ENCODE assay signal across 11 cellular contexts in genomic region chr5:136802382-136802781, GRCh38.
DNase-seq lines count a peak whose midpoint lies in the region; ATAC-seq, FAIRE-seq and TF ChIP-seq lines count a peak whose summit lies in the region.
"Had no signal": no experiment of that assay in that cellular context is flagged by ENCODE, and none has a peak within 500 bp of the region (broad histone marks: within the 10 kb centered on the region; RNA-seq: fewer than 3 reads in every experiment).

No MANE protein-coding gene starts in this region.

- H3K4me3 ChIP-seq in neuronal stem cell (ENCODE audit: low read length in 2 of 2), result no peak overlapping the region
- H3K4me3 ChIP-seq in small intestine (ENCODE audit: low read depth in 1 of 2, low read length in 2 of 2), result no peak overlapping the region
- H3K4me3 ChIP-seq: stomach had no signal

- no peak overlapping the region for H3K4me2 ChIP-seq in neuronal stem cell (ENCODE audit: insufficient read depth, low read length, poor library complexity, severe bottlenecking)

- no peak overlapping the region for H3K9ac ChIP-seq in neuronal stem cell (ENCODE audit: low read depth, low read length, poor library complexity)

- no peak overlapping the region for H2AFZ ChIP-seq in neuronal stem cell (ENCODE audit: low read length)

- no peak overlapping the region for H3K23ac ChIP-seq in neuronal stem cell (ENCODE audit: low read depth, low read length, poor library complexity)

- no peak overlapping the region for H3K14ac ChIP-seq in neuronal stem cell (ENCODE audit: low read length)

- H3K27me3 ChIP-seq in neuronal stem cell (ENCODE audit: control insufficient read depth in 3 of 3, insufficient read depth in 3 of 3, low read depth in 1 of 3, low read length in 3 of 3) (no peaks in the 10 kb centered on the region), small intestine (ENCODE audit: control insufficient read depth in 2 of 2, insufficient read depth in 2 of 2, low read length in 2 of 2) (no peaks in the 10 kb centered on the region)
- H3K27me3 ChIP-seq: stomach had no signal

- H2AK5ac ChIP-seq in neuronal stem cell (ENCODE audit: low read depth, low read length), result no peak overlapping the region

- DNase-seq in Daoy (ENCODE audit: low read depth) (peak; percentile 35), NCI-H1694 treated with DMSO at 0.1 percent for 48 hours (lab: John Stamatoyannopoulos, UW) (peak; percentile 35), cerebellar cortex (ENCODE audit: low spot score) (peak; percentile 85), neuronal stem cell (ENCODE audit: low spot score) (peak; percentile 3), SIG-M5 (lab: John Stamatoyannopoulos, UW) (no peak), small intestine (no peak), GM12891 (ENCODE audit: insufficient read length, low spot score) (no peak)
- DNase-seq: stomach, T-helper 1 cell had no signal

- H3K4me1 ChIP-seq in neuronal stem cell (ENCODE audit: control insufficient read depth in 2 of 2, insufficient read depth in 1 of 2, low read depth in 1 of 2, low read length in 2 of 2), result no peaks in the 10 kb centered on the region
- H3K4me1 ChIP-seq in small intestine (ENCODE audit: control insufficient read depth in 2 of 2, insufficient read depth in 1 of 2, low read depth in 1 of 2, low read length in 1 of 2), result no peaks in the 10 kb centered on the region
- H3K4me1 ChIP-seq: stomach had no signal

- H2BK5ac ChIP-seq in neuronal stem cell (ENCODE audit: low read length), result no peak overlapping the region

- no peak overlapping the region for H4K8ac ChIP-seq in neuronal stem cell (ENCODE audit: low read depth, low read length)

- no peaks in the 10 kb centered on the region for H3K36me3 ChIP-seq in neuronal stem cell (replicated peaks in 1 of 2; ENCODE audit: control insufficient read depth in 2 of 2, insufficient read depth in 2 of 2, low read length in 2 of 2)
- no peaks in the 10 kb centered on the region for H3K36me3 ChIP-seq in small intestine (ENCODE audit: control insufficient read depth in 2 of 2, insufficient read depth in 2 of 2, low read length in 2 of 2)
- H3K36me3 ChIP-seq: stomach had no signal

- H3K27ac ChIP-seq in neuronal stem cell (replicated peaks; ENCODE audit: low read length), result no peak overlapping the region
- H3K27ac ChIP-seq in small intestine (ENCODE audit: low read depth in 1 of 2, low read length in 1 of 2), result no peak overlapping the region
- H3K27ac ChIP-seq: stomach had no signal

- H4K91ac ChIP-seq in neuronal stem cell (ENCODE audit: low read depth, low read length, poor library complexity), result no peak overlapping the region

- FAIRE-seq in small intestine (lab: Jason Lieb, UNC) (no peak), GM12891 (lab: Jason Lieb, UNC) (no peak)

- no peak overlapping the region for H3K18ac ChIP-seq in neuronal stem cell (ENCODE audit: low read length)

- no peaks in the 10 kb centered on the region for H3K9me3 ChIP-seq in neuronal stem cell (replicated peaks in 1 of 2; ENCODE audit: control insufficient read depth in 2 of 2, insufficient read depth in 1 of 2, low read depth in 1 of 2, low read length in 2 of 2)
- H3K9me3 ChIP-seq in small intestine (ENCODE audit: control insufficient read depth, low read depth), result no peaks in the 10 kb centered on the region
- H3K9me3 ChIP-seq: stomach had no signal

- WGBS in neuronal stem cell (ENCODE audit: extremely low coverage in 2 of 2, insufficient read length in 2 of 2, insufficient replicate concordance in 1 of 2), 2 donors, result no CpG with 5 or more reads among the region's 2 CpGs
- WGBS in small intestine, 3 donors, result 55 to 62% (median 58%) methylated on average over 2 of the region's 2 CpGs

- no peaks in the 10 kb centered on the region for H3K79me1 ChIP-seq in neuronal stem cell (ENCODE audit: low read depth, low read length)

- no peak for ATAC-seq in GM19463 (IDR thresholded peaks at IDR 0.05; ENCODE audit: unreplicated experiment)
- ATAC-seq: natural killer cell treated with Interleukin-12 subunit alpha and Interleukin-12 subunit beta and Interleukin-15 and Interleukin-18, amount 100 ng/mL, for 72 hours had no signal

- no peak for TF ChIP-seq POLR2A in GM12891 (IDR thresholded peaks at IDR 0.05; ENCODE audit: low read depth, low read length)

- H2BK120ac ChIP-seq in neuronal stem cell (ENCODE audit: low read depth, low read length), result no peak overlapping the region

- no peak overlapping the region for H2BK15ac ChIP-seq in neuronal stem cell (ENCODE audit: low read length)

- H2BK12ac ChIP-seq in neuronal stem cell (ENCODE audit: low read length), result no peak overlapping the region

- H3K4ac ChIP-seq in neuronal stem cell (ENCODE audit: low read length), result no peak overlapping the region

TF ChIP-seq in GM12891, 5 proteins besides CTCF, POLR2A, EP300 and RAD21:
- no peak for TF ChIP-seq PAX5 (IDR thresholded peaks at IDR 0.05; ENCODE audit: insufficient read depth, low read length, severe bottlenecking)
- TF ChIP-seq TAF1 (IDR thresholded peaks at IDR 0.05; ENCODE audit: low read depth, low read length), result no peak
- no peak for TF ChIP-seq POU2F2 (IDR thresholded peaks at IDR 0.05; ENCODE audit: low read depth, low read length)
- no peak for TF ChIP-seq POLR2AphosphoS5 (IDR thresholded peaks at IDR 0.05; ENCODE audit: low read depth, low read length)
- TF ChIP-seq SPI1 (IDR thresholded peaks at IDR 0.05; ENCODE audit: low read depth, low read length), result no peak

Comparison
In these comparisons a context has a peak if more than half of its experiments do, and no peak if none do; other contexts are left out.
1. DNase-seq: peak in Daoy (single experiment), NCI-H1694 treated with DMSO at 0.1 percent for 48 hours (single experiment), cerebellar cortex (single experiment) and neuronal stem cell (single experiment); none in SIG-M5 (single experiment), small intestine (single experiment) and GM12891 (single experiment).